ENCODE assay signal across 12 cellular contexts in the genomic region with DNA sequence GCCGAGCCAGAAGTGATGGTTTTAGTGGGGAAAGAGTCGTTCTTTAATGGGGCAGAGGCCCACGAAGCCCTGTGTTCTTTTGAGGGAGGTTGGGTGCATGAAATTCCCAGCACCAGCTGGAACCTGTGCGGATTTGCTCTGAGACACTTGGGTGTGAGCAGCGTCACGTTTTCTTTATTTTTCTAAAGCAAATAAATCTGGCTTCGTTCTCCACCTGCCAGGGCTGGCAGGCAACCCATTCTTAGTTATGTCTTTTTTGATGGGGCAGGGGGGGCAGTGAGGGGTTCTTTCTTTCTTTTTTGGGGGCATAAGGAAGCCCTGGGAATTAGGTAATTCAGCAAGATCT.
DNase-seq lines count a peak whose midpoint lies in the region; ATAC-seq and TF ChIP-seq lines count a peak whose summit lies in the region.
"Had no signal": no experiment of that assay in that cellular context is flagged by ENCODE, and none has a peak within 500 bp of the region (broad histone marks: within the 10 kb centered on the region; RNA-seq: fewer than 3 reads in every experiment).

No MANE protein-coding gene starts in this region.

- TF ChIP-seq CTCF in fibroblast of pulmonary artery (IDR thresholded peaks at IDR 0.05; ENCODE audit: low read length, missing control alignments) (no peak), stomach (IDR thresholded peaks at IDR 0.05) (no peak), thyroid gland (IDR thresholded peaks at IDR 0.05) (no peak)

- H3K27ac ChIP-seq in stomach (peak overlapping the region in 4 of 5 donors; percentile 27 to 68 (median 39)), thyroid gland (no peak overlapping the region)
- H3K27ac ChIP-seq: neutrophil had no signal

- WGBS in stomach, 5 donors = 17 to 41% (median 31%) methylated on average over 7 of the region's 7 CpGs
- WGBS in thyroid gland, 2 donors = 77 to 85% methylated on average over 7 of the region's 7 CpGs

- peak overlapping the region; percentile 36 for H3K4me3 ChIP-seq in fibroblast of pulmonary artery (replicated peaks; ENCODE audit: low read depth, low read length)
- H3K4me3 ChIP-seq in stomach = peak overlapping the region in 1 of 4 donors; percentile 11
- H3K4me3 ChIP-seq in thyroid gland (replicated peaks in 1 of 3) = no peak overlapping the region

- no peak for ATAC-seq in HG03565 (IDR thresholded peaks at IDR 0.05; ENCODE audit: unreplicated experiment)

- intact Hi-C loops in stomach (cut with DNase I; ENCODE audit: low total_unique reads) (no loop called here), thyroid gland (cut with DNase I) (no loop called here)

- no peak for TF ChIP-seq EP300 in stomach (IDR thresholded peaks at IDR 0.05)

- peak; percentile 46 for DNase-seq in HPDE6-E6E7 (ENCODE audit: extremely low spot score)
- peak; percentile 82 for DNase-seq in NCI-H748 treated with DMSO at 0.1 percent for 48 hours (lab: John Stamatoyannopoulos, UW)
- no peak for DNase-seq in fibroblast of pulmonary artery (ENCODE audit: low read depth)
- peak; percentile 29 for DNase-seq in stomach
- DNase-seq in activated CD8-positive, alpha-beta memory T cell treated with anti-CD3 and anti-CD28 coated beads for 24 hours = no peak
- DNase-seq in thyroid gland = no peak
- DNase-seq: activated CD4-positive, alpha-beta T cell treated with anti-CD3 and anti-CD28 coated beads for 48 hours; activated naive CD8-positive, alpha-beta T cell treated with anti-CD3 and anti-CD28 coated beads for 36 hours; effector CD4-positive, alpha-beta T cell; Karpas-422 had no signal

- H3K27me3 ChIP-seq in stomach = no peaks in the 10 kb centered on the region
- H3K27me3 ChIP-seq in thyroid gland = no peaks in the 10 kb centered on the region
- H3K27me3 ChIP-seq: neutrophil had no signal

- H3K36me3 ChIP-seq in stomach (no peaks in the 10 kb centered on the region), thyroid gland (no peaks in the 10 kb centered on the region)
- H3K36me3 ChIP-seq: neutrophil had no signal

- peaks cover 0 to 19% (median 7%) of the 10 kb centered on the region in 4 donors for H3K4me1 ChIP-seq in stomach
- H3K4me1 ChIP-seq in thyroid gland = no peaks in the 10 kb centered on the region

- no peak for TF ChIP-seq POLR2A in stomach (IDR thresholded peaks at IDR 0.05)
- TF ChIP-seq POLR2A in thyroid gland (IDR thresholded peaks at IDR 0.05) = no peak

- no peaks in the 10 kb centered on the region for H3K9me3 ChIP-seq in stomach
- no peaks in the 10 kb centered on the region for H3K9me3 ChIP-seq in thyroid gland
- H3K9me3 ChIP-seq: neutrophil had no signal

Comparison
In these comparisons a context has a peak if more than half of its experiments do, and no peak if none do; other contexts are left out.
1. DNase-seq: peak in HPDE6-E6E7 (single experiment), NCI-H748 treated with DMSO at 0.1 percent for 48 hours (single experiment) and stomach (single experiment); none in fibroblast of pulmonary artery (single experiment), activated CD8-positive, alpha-beta memory T cell treated with anti-CD3 and anti-CD28 coated beads for 24 hours (single experiment) and thyroid gland (0 of 2).
2. H3K27ac ChIP-seq: peak in stomach (4 of 5); none in thyroid gland (0 of 3).